In the genomic region with DNA sequence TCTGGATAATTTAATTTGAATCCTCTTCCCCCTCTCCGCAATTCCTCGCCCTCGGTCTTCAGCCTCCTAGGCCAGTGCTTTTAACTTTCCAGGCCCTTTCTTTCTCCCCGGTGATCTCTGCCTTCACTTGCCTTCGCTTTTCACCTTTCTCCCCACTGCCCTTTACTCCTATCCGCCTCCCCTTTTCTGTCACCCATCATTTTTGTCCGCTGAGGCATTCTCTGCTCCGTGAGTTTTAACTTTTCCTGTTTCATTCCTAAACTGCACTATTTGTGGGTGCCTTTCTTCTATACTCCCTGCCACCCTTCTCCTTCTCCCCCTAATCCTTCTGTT, we compare ENCODE assay signal across 10 cellular contexts. TPM values are rescaled to one million over a fixed set of nuclear protein-coding genes. Genes with fewer than 3 reads are reported as not detected.
DNase-seq lines count a peak whose midpoint lies in the region; ATAC-seq lines count a peak whose summit lies in the region.
"Had no signal": no experiment of that assay in that cellular context is flagged by ENCODE, and none has a peak within 500 bp of the region (broad histone marks: within the 10 kb centered on the region; RNA-seq: fewer than 3 reads in every experiment).

No MANE protein-coding gene starts in this region.

- H3K27ac ChIP-seq in thymus (ENCODE audit: low read depth) = peak overlapping the region; percentile 94

- CTCF ChIA-PET in activated CD8-positive, alpha-beta memory T cell treated with anti-CD3 and anti-CD28 coated beads, Interleukin-2, amount 10 ng/mL, durations not matched to agents 7 days and 5 days (lab: Charles Lee) = interaction anchor here (1.0 to 1.8 kb wide), 2 partner anchors 378 to 385 kb away, joined by 3 to 7 read pairs; no protein-coding TSS in a partner anchor

- H3K4me1 Mint-ChIP-seq in activated CD8-positive, alpha-beta memory T cell treated with anti-CD3 and anti-CD28 coated beads, Interleukin-2, amount 10 ng/mL, durations not matched to agents 7 days and 5 days = peaks cover 42% of the 10 kb centered on the region
- H3K4me1 Mint-ChIP-seq in activated naive CD8-positive, alpha-beta T cell treated with anti-CD3 and anti-CD28 coated beads, Interleukin-2, amount 50 U/mL, for 24 hours = peaks cover 36% of the 10 kb centered on the region

- no peaks in the 10 kb centered on the region for H3K27me3 ChIP-seq in thymus (ENCODE audit: control insufficient read depth, insufficient read depth)

- no peak for DNase-seq in activated CD8-positive, alpha-beta memory T cell treated with anti-CD3 and anti-CD28 coated beads, Interleukin-2, amount 10 ng/mL, durations not matched to agents 7 days and 5 days
- no peak for DNase-seq in activated CD8-positive, alpha-beta memory T cell treated with anti-CD3 and anti-CD28 coated beads, Interleukin-2, amount 50 U/mL, for 48 hours
- DNase-seq in activated naive CD8-positive, alpha-beta T cell treated with anti-CD3 and anti-CD28 coated beads, Interleukin-2, amount 50 U/mL, for 24 hours = no peak
- DNase-seq in left colon = no peak
- DNase-seq in T1000 (lab: John Stamatoyannopoulos, UW) = no peak
- no peak for DNase-seq in stimulated activated naive CD4-positive, alpha-beta T cell (lab: John Stamatoyannopoulos, UW)
- DNase-seq: RPMI8226 had no signal

- H3K4me1 ChIP-seq in thymus (ENCODE audit: control insufficient read depth, insufficient read depth, low read length) = peaks cover 5% of the 10 kb centered on the region

- peak overlapping the region; percentile 96 for H3K4me3 Mint-ChIP-seq in activated CD8-positive, alpha-beta memory T cell treated with anti-CD3 and anti-CD28 coated beads, Interleukin-2, amount 10 ng/mL, durations not matched to agents 7 days and 5 days
- peak overlapping the region; percentile 96 for H3K4me3 Mint-ChIP-seq in activated naive CD8-positive, alpha-beta T cell treated with anti-CD3 and anti-CD28 coated beads, Interleukin-2, amount 50 U/mL, for 24 hours

- peak overlapping the region; percentile 90 for H3K4me3 ChIP-seq in thymus (ENCODE audit: low read length)

- H3K9me3 Mint-ChIP-seq in activated CD8-positive, alpha-beta memory T cell treated with anti-CD3 and anti-CD28 coated beads, Interleukin-2, amount 10 ng/mL, durations not matched to agents 7 days and 5 days (ENCODE audit: low read depth) = no peaks in the 10 kb centered on the region
- peaks cover 5% of the 10 kb centered on the region for H3K9me3 Mint-ChIP-seq in activated naive CD8-positive, alpha-beta T cell treated with anti-CD3 and anti-CD28 coated beads, Interleukin-2, amount 50 U/mL, for 24 hours

- no peaks in the 10 kb centered on the region for H3K27me3 Mint-ChIP-seq in activated CD8-positive, alpha-beta memory T cell treated with anti-CD3 and anti-CD28 coated beads, Interleukin-2, amount 10 ng/mL, durations not matched to agents 7 days and 5 days
- H3K27me3 Mint-ChIP-seq in activated naive CD8-positive, alpha-beta T cell treated with anti-CD3 and anti-CD28 coated beads, Interleukin-2, amount 50 U/mL, for 24 hours = no peaks in the 10 kb centered on the region

- no peaks in the 10 kb centered on the region for H3K36me3 ChIP-seq in thymus (ENCODE audit: control insufficient read depth, insufficient read depth)

- no peaks in the 10 kb centered on the region for H3K9me3 ChIP-seq in thymus (ENCODE audit: control insufficient read depth)

- 11% methylated on average over 8 of the region's 8 CpGs for WGBS in thymus

- no peak for ATAC-seq in activated CD8-positive, alpha-beta memory T cell treated with anti-CD3 and anti-CD28 coated beads, Interleukin-2, amount 10 ng/mL, durations not matched to agents 7 days and 5 days
- no peak for ATAC-seq in activated naive CD8-positive, alpha-beta T cell treated with anti-CD3 and anti-CD28 coated beads, Interleukin-2, amount 50 U/mL, for 24 hours
- ATAC-seq in left colon (peak; percentile 6), GM19467 (IDR thresholded peaks at IDR 0.05; ENCODE audit: unreplicated experiment) (no peak)

- intact Hi-C loops in left colon (cut with DNase I, micrococcal nuclease) = no loop called here

- peaks cover 2% of the 10 kb centered on the region for H3K36me3 Mint-ChIP-seq in activated CD8-positive, alpha-beta memory T cell treated with anti-CD3 and anti-CD28 coated beads, Interleukin-2, amount 10 ng/mL, durations not matched to agents 7 days and 5 days
- H3K36me3 Mint-ChIP-seq in activated naive CD8-positive, alpha-beta T cell treated with anti-CD3 and anti-CD28 coated beads, Interleukin-2, amount 50 U/mL, for 24 hours (ENCODE audit: low read depth) = peaks cover 2% of the 10 kb centered on the region

- H3K27ac Mint-ChIP-seq in activated CD8-positive, alpha-beta memory T cell treated with anti-CD3 and anti-CD28 coated beads, Interleukin-2, amount 10 ng/mL, durations not matched to agents 7 days and 5 days = peak overlapping the region; percentile 84
- peak overlapping the region; percentile 93 for H3K27ac Mint-ChIP-seq in activated naive CD8-positive, alpha-beta T cell treated with anti-CD3 and anti-CD28 coated beads, Interleukin-2, amount 50 U/mL, for 24 hours

RNA-seq across cellular contexts. Expression of gene LONP2, which starts 0.7 kb away (rescaled TPM):
- total RNA-seq in activated CD8-positive, alpha-beta memory T cell treated with anti-CD3 and anti-CD28 coated beads, Interleukin-2, amount 10 ng/mL, durations not matched to agents 7 days and 5 days = 10 to 100 TPM; 50.6 to 54.3 TPM
- total RNA-seq in left colon = 10 to 100 TPM; 62.8 to 64.1 TPM
- polyA plus RNA-seq in thymus = 39.5 TPM

RNA-seq across cellular contexts. Expression of gene ABCC11, which starts 2.5 kb away (rescaled TPM):
- total RNA-seq in activated CD8-positive, alpha-beta memory T cell treated with anti-CD3 and anti-CD28 coated beads, Interleukin-2, amount 10 ng/mL, durations not matched to agents 7 days and 5 days = under 1 TPM in 1 of 2 experiments, not detected in 1; 0.19 TPM
- total RNA-seq in left colon = under 1 TPM; 0.34 to 0.61 TPM
- polyA plus RNA-seq in thymus = 0.23 TPM
- total RNA-seq: Daoy had no signal
